13 cellular contexts compared by ENCODE assay signal in genomic region chr6:126672654-126673053, GRCh38.
DNase-seq lines count a peak whose midpoint lies in the region; ATAC-seq and TF ChIP-seq lines count a peak whose summit lies in the region.
"Had no signal": no experiment of that assay in that cellular context is flagged by ENCODE, and none has a peak within 500 bp of the region (broad histone marks: within the 10 kb centered on the region; RNA-seq: fewer than 3 reads in every experiment).

No MANE protein-coding gene starts in this region.

- no peaks in the 10 kb centered on the region for H3K4me1 Mint-ChIP-seq in natural killer cell treated with Interleukin-12 subunit alpha and Interleukin-12 subunit beta and Interleukin-15 and Interleukin-18, amount 100 ng/mL, for 72 hours (ENCODE audit: low read depth in 2 of 2)
- H3K4me1 Mint-ChIP-seq: CD4-positive, CD25-positive, alpha-beta regulatory T cell; endodermal cell had no signal

- H3K4me3 Mint-ChIP-seq in natural killer cell treated with Interleukin-12 subunit alpha and Interleukin-12 subunit beta and Interleukin-15 and Interleukin-18, amount 100 ng/mL, for 72 hours = no peak overlapping the region
- H3K4me3 Mint-ChIP-seq: endodermal cell had no signal

- no peaks in the 10 kb centered on the region for H3K27me3 Mint-ChIP-seq in natural killer cell treated with Interleukin-12 subunit alpha and Interleukin-12 subunit beta and Interleukin-15 and Interleukin-18, amount 100 ng/mL, for 72 hours
- H3K27me3 Mint-ChIP-seq: CD4-positive, CD25-positive, alpha-beta regulatory T cell had no signal

- H3K36me3 Mint-ChIP-seq in natural killer cell treated with Interleukin-12 subunit alpha and Interleukin-12 subunit beta and Interleukin-15 and Interleukin-18, amount 100 ng/mL, for 72 hours = peaks cover 11% of the 10 kb centered on the region
- H3K36me3 Mint-ChIP-seq: CD4-positive, CD25-positive, alpha-beta regulatory T cell had no signal

- no peaks in the 10 kb centered on the region for H3K36me3 ChIP-seq in adipocyte (ENCODE audit: control insufficient read depth, insufficient read depth, low read length, severe bottlenecking)
- H3K36me3 ChIP-seq: prostate gland had no signal

- no peak for TF ChIP-seq CTCF in GM10266 (IDR thresholded peaks at IDR 0.05; ENCODE audit: control insufficient read depth, insufficient read depth, low read depth, missing control alignments)

- DNase-seq in GM10266 (ENCODE audit: extremely low spot score) (peak; percentile 17), adipocyte (ENCODE audit: low read depth) (peak; percentile 27), GOT3 (lab: John Stamatoyannopoulos, UW) (no peak), 8988T (no peak), HPDE6-E6E7 (ENCODE audit: extremely low spot score) (no peak)
- DNase-seq in natural killer cell treated with Interleukin-12 subunit alpha and Interleukin-12 subunit beta and Interleukin-15 and Interleukin-18, amount 100 ng/mL, for 72 hours (ENCODE audit: low spot score) = no peak
- DNase-seq: activated naive CD4-positive, alpha-beta T cell; CD4-positive, CD25-positive, alpha-beta regulatory T cell; endodermal cell; islet precursor cell had no signal

- H3K9ac ChIP-seq in adipocyte (ENCODE audit: low read length) = peak overlapping the region; percentile 34

- H3K9me3 Mint-ChIP-seq in natural killer cell treated with Interleukin-12 subunit alpha and Interleukin-12 subunit beta and Interleukin-15 and Interleukin-18, amount 100 ng/mL, for 72 hours = peaks cover 4% of the 10 kb centered on the region

- H3K4me3 ChIP-seq in adipocyte (ENCODE audit: low read length) = peak overlapping the region; percentile 55
- H3K4me3 ChIP-seq: prostate gland had no signal

- no peaks in the 10 kb centered on the region for H3K9me3 ChIP-seq in adipocyte (ENCODE audit: control insufficient read depth, low read length)
- H3K9me3 ChIP-seq: prostate gland had no signal

- H3K27me3 ChIP-seq in adipocyte (replicated peaks; ENCODE audit: control insufficient read depth, insufficient read depth, low read length) = no peaks in the 10 kb centered on the region

- ATAC-seq in GM19468 (IDR thresholded peaks at IDR 0.05; ENCODE audit: extremely low read depth, unreplicated experiment) (peak; percentile 62), HG03025 (IDR thresholded peaks at IDR 0.05; ENCODE audit: low FRiP score, unreplicated experiment) (peak; percentile 90)
- no peak for ATAC-seq in natural killer cell treated with Interleukin-12 subunit alpha and Interleukin-12 subunit beta and Interleukin-15 and Interleukin-18, amount 100 ng/mL, for 72 hours

- H3K27ac Mint-ChIP-seq in natural killer cell treated with Interleukin-12 subunit alpha and Interleukin-12 subunit beta and Interleukin-15 and Interleukin-18, amount 100 ng/mL, for 72 hours = no peak overlapping the region
- H3K27ac Mint-ChIP-seq: CD4-positive, CD25-positive, alpha-beta regulatory T cell; endodermal cell had no signal

- peaks cover 11% of the 10 kb centered on the region for H3K4me1 ChIP-seq in adipocyte (ENCODE audit: control insufficient read depth, insufficient read depth, low read length)
- H3K4me1 ChIP-seq: prostate gland had no signal

Comparison
In these comparisons a context has a peak if more than half of its experiments do, and no peak if none do; other contexts are left out.
1. DNase-seq: peak in GM10266 (single experiment) and adipocyte (single experiment); none in GOT3 (single experiment), 8988T (single experiment), natural killer cell treated with Interleukin-12 subunit alpha and Interleukin-12 subunit beta and Interleukin-15 and Interleukin-18, amount 100 ng/mL, for 72 hours (single experiment) and HPDE6-E6E7 (single experiment).
2. ATAC-seq: peak in GM19468 (single experiment) and HG03025 (single experiment); none in natural killer cell treated with Interleukin-12 subunit alpha and Interleukin-12 subunit beta and Interleukin-15 and Interleukin-18, amount 100 ng/mL, for 72 hours (0 of 2).